Comparison of ENCODE assay signal across 1 cellular context in the genomic region with DNA sequence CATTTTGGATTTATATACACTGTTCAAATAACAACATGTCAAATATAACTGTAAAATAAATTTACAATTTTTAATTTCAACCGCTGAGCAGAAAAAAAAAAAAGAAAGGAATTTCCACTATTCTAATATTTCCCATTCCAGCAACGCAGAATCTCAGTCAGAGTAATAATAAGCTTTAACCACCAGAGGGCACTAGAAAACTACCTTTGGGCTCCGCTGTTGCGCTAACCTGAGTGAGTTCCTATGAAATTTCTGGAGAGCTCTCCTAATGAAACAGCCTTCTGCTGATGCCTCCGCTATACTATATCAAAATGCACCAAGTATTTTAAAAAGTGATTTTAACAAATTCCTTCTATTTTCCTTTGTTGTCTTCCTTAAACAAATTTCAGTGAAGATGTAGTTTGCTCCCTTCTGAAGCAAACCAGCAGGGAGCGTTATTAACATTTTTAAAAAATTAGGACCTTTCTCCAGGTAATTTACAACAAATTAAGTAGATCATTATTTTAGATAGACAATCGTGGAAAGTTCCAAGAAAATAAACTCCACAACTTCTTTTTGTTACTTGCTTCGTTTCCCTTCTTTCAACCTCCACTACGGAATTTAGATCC.
TF ChIP-seq lines count a peak whose summit lies in the region.

No MANE protein-coding gene starts in this region.

TF ChIP-seq in K562, 482 proteins besides CTCF, POLR2A, EP300 and RAD21 (continued from another document and continues in another):
- TF ChIP-seq, protein P1, sequence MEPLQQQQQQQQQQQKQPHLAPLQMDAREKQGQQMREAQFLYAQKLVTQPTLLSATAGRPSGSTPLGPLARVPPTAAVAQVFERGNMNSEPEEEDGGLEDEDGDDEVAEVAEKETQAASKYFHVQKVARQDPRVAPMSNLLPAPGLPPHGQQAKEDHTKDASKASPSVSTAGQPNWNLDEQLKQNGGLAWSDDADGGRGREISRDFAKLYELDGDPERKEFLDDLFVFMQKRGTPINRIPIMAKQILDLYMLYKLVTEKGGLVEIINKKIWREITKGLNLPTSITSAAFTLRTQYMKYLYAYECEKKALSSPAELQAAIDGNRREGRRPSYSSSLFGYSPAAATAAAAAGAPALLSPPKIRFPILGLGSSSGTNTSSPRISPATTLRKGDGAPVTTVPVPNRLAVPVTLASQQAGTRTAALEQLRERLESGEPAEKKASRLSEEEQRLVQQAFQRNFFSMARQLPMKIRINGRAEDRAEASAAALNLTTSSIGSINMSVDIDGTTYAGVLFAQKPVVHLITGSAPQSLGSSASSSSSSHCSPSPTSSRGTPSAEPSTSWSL (CRISPR knock-in tag; IDR thresholded peaks at IDR 0.05; ENCODE audit: borderline replicate concordance) = no peak
- TF ChIP-seq RNF2 (IDR thresholded peaks at IDR 0.05) (no peak), BRF1 (IDR thresholded peaks at IDR 0.05; ENCODE audit: borderline replicate concordance, extremely low read depth, insufficient read length) (no peak), ZNF239 (CRISPR knock-in tag; IDR thresholded peaks at IDR 0.05) (no peak), MYBL2 (IDR thresholded peaks at IDR 0.05; ENCODE audit: low read depth) (no peak), MYBL2 (CRISPR knock-in tag; IDR thresholded peaks at IDR 0.05; ENCODE audit: borderline replicate concordance) (no peak), ATF7 (IDR thresholded peaks at IDR 0.05) (0 out of 2 replicates have a peak, but pooled peaks have one; percentile 10), PHB2 (IDR thresholded peaks at IDR 0.05; ENCODE audit: low read depth) (no peak), PYGO2 (tag; IDR thresholded peaks at IDR 0.05) (no peak), ZKSCAN3 (CRISPR knock-in tag; IDR thresholded peaks at IDR 0.05) (no peak), ZNF785 (CRISPR knock-in tag; IDR thresholded peaks at IDR 0.05) (no peak), ZNF174 (CRISPR knock-in tag; IDR thresholded peaks at IDR 0.05) (no peak), ZBTB8A (IDR thresholded peaks at IDR 0.05; ENCODE audit: partially characterized antibody) (no peak), BACH1 (tag; IDR thresholded peaks at IDR 0.05) (no peak), ZNF280A (IDR thresholded peaks at IDR 0.05; ENCODE audit: low read depth, partially characterized antibody) (no peak), HDAC3 (IDR thresholded peaks at IDR 0.05; ENCODE audit: borderline replicate concordance, partially characterized antibody) (peak; percentile 12), CREB5 (CRISPR knock-in tag; IDR thresholded peaks at IDR 0.05) (no peak), ZNF77 (CRISPR knock-in tag; IDR thresholded peaks at IDR 0.05) (no peak), ZEB2 (IDR thresholded peaks at IDR 0.05) (no peak), ZNF586 (CRISPR knock-in tag; conservative IDR thresholded peaks at IDR 0.05) (no peak), ARNT (IDR thresholded peaks at IDR 0.05) (peak in 1 of 2 experiments; percentile 36; a peak in 1 of 4 replicates), EGR1 (conservative IDR thresholded peaks at IDR 0.05) (no peak), ERF (CRISPR knock-in tag; IDR thresholded peaks at IDR 0.05) (no peak), FUS (optimal IDR thresholded peaks at IDR 0.05; ENCODE audit: low read depth, low read length) (no peak), KDM1A (IDR thresholded peaks at IDR 0.05) (no peak), CC2D1A (IDR thresholded peaks at IDR 0.05) (peak; percentile 63; the same call in 1 of the 2 replicates), MCM5 (IDR thresholded peaks at IDR 0.05; ENCODE audit: low read depth) (no peak), GABPA (tag; conservative IDR thresholded peaks at IDR 0.05; ENCODE audit: low read depth) (no peak), SP1 (CRISPR knock-in tag; IDR thresholded peaks at IDR 0.05) (no peak), NFIX (CRISPR knock-in tag; IDR thresholded peaks at IDR 0.05; ENCODE audit: low read depth) (no peak), EWSR1 (IDR thresholded peaks at IDR 0.05; ENCODE audit: borderline replicate concordance, low read depth, partially characterized antibody) (no peak), BRD9 (IDR thresholded peaks at IDR 0.05; ENCODE audit: low read depth, partially characterized antibody) (peak; percentile 68), CEBPB (tag; IDR thresholded peaks at IDR 0.05) (peak; percentile 21; the same call in 1 of the 2 replicates), FOXK2 (conservative IDR thresholded peaks at IDR 0.05 in 1 of 2, IDR thresholded peaks at IDR 0.05 in 1 of 2; ENCODE audit: low read depth in 2 of 2) (0 out of 4 replicates have a peak, but pooled peaks of 1 of the 2 experiments have one; percentile 17), CAMTA2 (CRISPR knock-in tag; conservative IDR thresholded peaks at IDR 0.05) (no peak)
- TF ChIP-seq, protein P2, sequence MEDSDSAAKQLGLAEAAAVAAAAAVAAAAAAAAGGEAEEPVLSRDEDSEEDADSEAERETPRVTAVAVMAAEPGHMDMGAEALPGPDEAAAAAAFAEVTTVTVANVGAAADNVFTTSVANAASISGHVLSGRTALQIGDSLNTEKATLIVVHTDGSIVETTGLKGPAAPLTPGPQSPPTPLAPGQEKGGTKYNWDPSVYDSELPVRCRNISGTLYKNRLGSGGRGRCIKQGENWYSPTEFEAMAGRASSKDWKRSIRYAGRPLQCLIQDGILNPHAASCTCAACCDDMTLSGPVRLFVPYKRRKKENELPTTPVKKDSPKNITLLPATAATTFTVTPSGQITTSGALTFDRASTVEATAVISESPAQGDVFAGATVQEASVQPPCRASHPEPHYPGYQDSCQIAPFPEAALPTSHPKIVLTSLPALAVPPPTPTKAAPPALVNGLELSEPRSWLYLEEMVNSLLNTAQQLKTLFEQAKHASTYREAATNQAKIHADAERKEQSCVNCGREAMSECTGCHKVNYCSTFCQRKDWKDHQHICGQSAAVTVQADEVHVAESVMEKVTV (CRISPR knock-in tag; IDR thresholded peaks at IDR 0.05) = peak; percentile 75
- TF ChIP-seq, protein P3, sequence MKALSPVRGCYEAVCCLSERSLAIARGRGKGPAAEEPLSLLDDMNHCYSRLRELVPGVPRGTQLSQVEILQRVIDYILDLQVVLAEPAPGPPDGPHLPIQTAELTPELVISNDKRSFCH (CRISPR knock-in tag; IDR thresholded peaks at IDR 0.05) = no peak
- TF ChIP-seq, protein P3 (tag; IDR thresholded peaks at IDR 0.05) = no peak
- TF ChIP-seq, protein P4, sequence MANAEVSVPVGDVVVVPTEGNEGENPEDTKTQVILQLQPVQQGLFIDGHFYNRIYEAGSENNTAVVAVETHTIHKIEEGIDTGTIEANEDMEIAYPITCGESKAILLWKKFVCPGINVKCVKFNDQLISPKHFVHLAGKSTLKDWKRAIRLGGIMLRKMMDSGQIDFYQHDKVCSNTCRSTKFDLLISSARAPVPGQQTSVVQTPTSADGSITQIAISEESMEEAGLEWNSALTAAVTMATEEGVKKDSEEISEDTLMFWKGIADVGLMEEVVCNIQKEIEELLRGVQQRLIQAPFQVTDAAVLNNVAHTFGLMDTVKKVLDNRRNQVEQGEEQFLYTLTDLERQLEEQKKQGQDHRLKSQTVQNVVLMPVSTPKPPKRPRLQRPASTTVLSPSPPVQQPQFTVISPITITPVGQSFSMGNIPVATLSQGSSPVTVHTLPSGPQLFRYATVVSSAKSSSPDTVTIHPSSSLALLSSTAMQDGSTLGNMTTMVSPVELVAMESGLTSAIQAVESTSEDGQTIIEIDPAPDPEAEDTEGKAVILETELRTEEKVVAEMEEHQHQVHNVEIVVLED (CRISPR knock-in tag; IDR thresholded peaks at IDR 0.05) = no peak
- TF ChIP-seq, protein P5, sequence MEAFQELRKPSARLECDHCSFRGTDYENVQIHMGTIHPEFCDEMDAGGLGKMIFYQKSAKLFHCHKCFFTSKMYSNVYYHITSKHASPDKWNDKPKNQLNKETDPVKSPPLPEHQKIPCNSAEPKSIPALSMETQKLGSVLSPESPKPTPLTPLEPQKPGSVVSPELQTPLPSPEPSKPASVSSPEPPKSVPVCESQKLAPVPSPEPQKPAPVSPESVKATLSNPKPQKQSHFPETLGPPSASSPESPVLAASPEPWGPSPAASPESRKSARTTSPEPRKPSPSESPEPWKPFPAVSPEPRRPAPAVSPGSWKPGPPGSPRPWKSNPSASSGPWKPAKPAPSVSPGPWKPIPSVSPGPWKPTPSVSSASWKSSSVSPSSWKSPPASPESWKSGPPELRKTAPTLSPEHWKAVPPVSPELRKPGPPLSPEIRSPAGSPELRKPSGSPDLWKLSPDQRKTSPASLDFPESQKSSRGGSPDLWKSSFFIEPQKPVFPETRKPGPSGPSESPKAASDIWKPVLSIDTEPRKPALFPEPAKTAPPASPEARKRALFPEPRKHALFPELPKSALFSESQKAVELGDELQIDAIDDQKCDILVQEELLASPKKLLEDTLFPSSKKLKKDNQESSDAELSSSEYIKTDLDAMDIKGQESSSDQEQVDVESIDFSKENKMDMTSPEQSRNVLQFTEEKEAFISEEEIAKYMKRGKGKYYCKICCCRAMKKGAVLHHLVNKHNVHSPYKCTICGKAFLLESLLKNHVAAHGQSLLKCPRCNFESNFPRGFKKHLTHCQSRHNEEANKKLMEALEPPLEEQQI (IDR thresholded peaks at IDR 0.05) = no peak
- TF ChIP-seq, protein P6, sequence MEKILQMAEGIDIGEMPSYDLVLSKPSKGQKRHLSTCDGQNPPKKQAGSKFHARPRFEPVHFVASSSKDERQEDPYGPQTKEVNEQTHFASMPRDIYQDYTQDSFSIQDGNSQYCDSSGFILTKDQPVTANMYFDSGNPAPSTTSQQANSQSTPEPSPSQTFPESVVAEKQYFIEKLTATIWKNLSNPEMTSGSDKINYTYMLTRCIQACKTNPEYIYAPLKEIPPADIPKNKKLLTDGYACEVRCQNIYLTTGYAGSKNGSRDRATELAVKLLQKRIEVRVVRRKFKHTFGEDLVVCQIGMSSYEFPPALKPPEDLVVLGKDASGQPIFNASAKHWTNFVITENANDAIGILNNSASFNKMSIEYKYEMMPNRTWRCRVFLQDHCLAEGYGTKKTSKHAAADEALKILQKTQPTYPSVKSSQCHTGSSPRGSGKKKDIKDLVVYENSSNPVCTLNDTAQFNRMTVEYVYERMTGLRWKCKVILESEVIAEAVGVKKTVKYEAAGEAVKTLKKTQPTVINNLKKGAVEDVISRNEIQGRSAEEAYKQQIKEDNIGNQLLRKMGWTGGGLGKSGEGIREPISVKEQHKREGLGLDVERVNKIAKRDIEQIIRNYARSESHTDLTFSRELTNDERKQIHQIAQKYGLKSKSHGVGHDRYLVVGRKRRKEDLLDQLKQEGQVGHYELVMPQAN (IDR thresholded peaks at IDR 0.05; ENCODE audit: borderline replicate concordance) = no peak
- TF ChIP-seq, protein P7, sequence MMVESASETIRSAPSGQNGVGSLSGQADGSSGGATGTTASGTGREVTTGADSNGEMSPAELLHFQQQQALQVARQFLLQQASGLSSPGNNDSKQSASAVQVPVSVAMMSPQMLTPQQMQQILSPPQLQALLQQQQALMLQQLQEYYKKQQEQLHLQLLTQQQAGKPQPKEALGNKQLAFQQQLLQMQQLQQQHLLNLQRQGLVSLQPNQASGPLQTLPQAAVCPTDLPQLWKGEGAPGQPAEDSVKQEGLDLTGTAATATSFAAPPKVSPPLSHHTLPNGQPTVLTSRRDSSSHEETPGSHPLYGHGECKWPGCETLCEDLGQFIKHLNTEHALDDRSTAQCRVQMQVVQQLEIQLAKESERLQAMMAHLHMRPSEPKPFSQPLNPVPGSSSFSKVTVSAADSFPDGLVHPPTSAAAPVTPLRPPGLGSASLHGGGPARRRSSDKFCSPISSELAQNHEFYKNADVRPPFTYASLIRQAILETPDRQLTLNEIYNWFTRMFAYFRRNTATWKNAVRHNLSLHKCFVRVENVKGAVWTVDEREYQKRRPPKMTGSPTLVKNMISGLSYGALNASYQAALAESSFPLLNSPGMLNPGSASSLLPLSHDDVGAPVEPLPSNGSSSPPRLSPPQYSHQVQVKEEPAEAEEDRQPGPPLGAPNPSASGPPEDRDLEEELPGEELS (CRISPR knock-in tag; IDR thresholded peaks at IDR 0.05; ENCODE audit: borderline replicate concordance) = no peak
